Comparison of ENCODE assay signal across 11 cellular contexts in the genomic region with DNA sequence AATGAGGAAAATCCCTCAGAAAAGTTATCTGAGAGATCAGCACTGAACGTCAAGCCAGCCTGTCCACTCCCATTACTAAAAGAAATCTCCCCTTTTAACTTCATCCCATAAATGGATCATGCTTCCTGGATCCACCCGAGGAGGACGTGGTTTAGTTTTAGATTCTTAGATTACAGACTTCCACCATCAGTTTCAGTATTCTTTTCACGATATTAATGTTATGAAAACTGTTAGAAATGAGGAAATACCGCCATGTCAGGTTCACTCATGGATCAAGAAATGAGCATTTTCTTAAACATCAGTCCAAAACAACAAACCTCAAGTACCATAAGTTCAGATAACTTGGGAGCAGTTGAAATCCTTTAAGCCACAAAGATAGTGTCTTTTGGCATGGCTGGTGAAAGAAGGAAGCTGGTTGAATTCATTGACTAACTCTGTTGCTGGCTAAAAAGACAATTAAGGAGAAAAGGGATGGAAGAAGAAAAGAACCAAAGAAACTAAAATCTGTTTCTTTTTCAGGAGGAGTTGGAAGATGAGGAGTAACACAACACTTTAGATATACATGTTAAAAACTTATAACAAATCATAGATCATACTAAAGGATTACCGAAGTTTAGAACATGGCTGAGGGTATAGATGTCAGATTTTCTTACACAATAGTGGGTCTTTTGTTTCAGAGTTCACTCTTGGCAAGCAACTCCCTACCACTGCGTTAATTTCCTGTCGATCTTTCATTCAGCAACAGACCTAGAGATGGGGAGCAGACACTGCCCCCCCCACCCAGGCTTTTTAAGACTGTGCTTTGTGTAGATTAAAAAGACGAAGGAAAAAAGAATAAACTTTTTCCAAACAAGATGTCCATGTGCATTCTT. TPM values are rescaled to one million over a fixed set of nuclear protein-coding genes. Genes with fewer than 3 reads are reported as not detected.
DNase-seq lines count a peak whose midpoint lies in the region; ATAC-seq, FAIRE-seq and TF ChIP-seq lines count a peak whose summit lies in the region.
"Had no signal": no experiment of that assay in that cellular context is flagged by ENCODE, and none has a peak within 500 bp of the region (broad histone marks: within the 10 kb centered on the region; RNA-seq: fewer than 3 reads in every experiment).

No MANE protein-coding gene starts in this region.

- H3K27me3 ChIP-seq in sigmoid colon: no peaks in the 10 kb centered on the region
- H3K27me3 ChIP-seq: SJSA1 had no signal

- no peak for TF ChIP-seq POLR2A in H54 (IDR thresholded peaks at IDR 0.05; ENCODE audit: low read depth, low read length)
- TF ChIP-seq POLR2A in sigmoid colon (IDR thresholded peaks at IDR 0.05): no peak

- intact Hi-C loops in Right ventricle myocardium superior (cut with DNase I) (no loop called here), sigmoid colon (cut with DNase I) (loop anchor here (5.0 kb wide), 1 partner anchor 50 kb away; no protein-coding TSS in a partner anchor)

- no peak for TF ChIP-seq CTCF in sigmoid colon (IDR thresholded peaks at IDR 0.05)

- 24 to 33% methylated on average over 9 of the region's 9 CpGs for WGBS in sigmoid colon, 2 donors

- peaks cover 0 to 33% (median 28%) of the 10 kb centered on the region in 4 donors for H3K4me1 ChIP-seq in sigmoid colon
- H3K4me1 ChIP-seq: SJSA1 had no signal

- no peak for TF ChIP-seq EP300 in sigmoid colon (IDR thresholded peaks at IDR 0.05)

- H3K4me3 ChIP-seq in sigmoid colon: peak overlapping the region in 3 of 4 donors; percentile 1 to 14 (median 3)
- H3K4me3 ChIP-seq: SJSA1, skin epidermis had no signal

- H3K36me3 ChIP-seq in sigmoid colon: no peaks in the 10 kb centered on the region
- H3K36me3 ChIP-seq: SJSA1 had no signal

- DNase-seq in H54 (ENCODE audit: insufficient read length, low spot score) (no peak), amniotic epithelial cell (ENCODE audit: low read depth) (peak; percentile 86), Right ventricle myocardium superior (no peak), sigmoid colon (no peak), NCI-H345 (lab: John Stamatoyannopoulos, UW) (no peak), NCI-H2227 treated with DMSO at 0.1 percent for 48 hours (lab: John Stamatoyannopoulos, UW) (no peak)
- DNase-seq in activated CD4-positive, alpha-beta T cell treated with anti-CD3 and anti-CD28 coated beads for 1 hour: no peak
- DNase-seq: COR-L47 had no signal

- no peaks in the 10 kb centered on the region for H3K9me3 ChIP-seq in sigmoid colon
- H3K9me3 ChIP-seq: SJSA1 had no signal

- peak overlapping the region; percentile 70 to 78 (median 76) for H3K27ac ChIP-seq in sigmoid colon
- H3K27ac ChIP-seq: SJSA1 had no signal

- ATAC-seq in Right ventricle myocardium superior (ENCODE audit: poor library complexity): peak; percentile 39
- no peak for ATAC-seq in GM21447 (IDR thresholded peaks at IDR 0.05; ENCODE audit: unreplicated experiment)

- FAIRE-seq in H54 (lab: Jason Lieb, UNC): peak; percentile 11

RNA-seq across cellular contexts. Expression of a gene that starts 50.1 kb away (rescaled TPM):
- total RNA-seq in Right ventricle myocardium superior (89.5 TPM), sigmoid colon (100 to 1,000 TPM in 1 of 4 donors, 10 to 100 TPM in 3; 79.7 to 154 (median 89.1) TPM)
- 1 to 10 TPM; 2.3 to 7.6 (median 4.2) TPM for polyA plus RNA-seq in sigmoid colon
